1 cellular context compared by ENCODE assay signal in genomic region chr3:128195369-128195768, GRCh38.
TF ChIP-seq lines count a peak whose summit lies in the region.

No MANE protein-coding gene starts in this region.

TF ChIP-seq in SK-N-SH, 30 proteins besides CTCF, POLR2A, EP300 and RAD21:
- TF ChIP-seq REST (IDR thresholded peaks at IDR 0.05; ENCODE audit: low read depth, low read length) (no peak), RCOR1 (IDR thresholded peaks at IDR 0.05; ENCODE audit: low read length) (peak; percentile 100), SIN3A (IDR thresholded peaks at IDR 0.05; ENCODE audit: borderline replicate concordance, low read depth, low read length) (no peak), GATA2 (CRISPR knock-in tag; IDR thresholded peaks at IDR 0.05) (peak; percentile 89), FOSL2 (IDR thresholded peaks at IDR 0.05; ENCODE audit: borderline replicate concordance, low read depth) (no peak), CHD2 (IDR thresholded peaks at IDR 0.05; ENCODE audit: low read length, partially characterized antibody) (peak; percentile 83), FOXJ3 (CRISPR knock-in tag; IDR thresholded peaks at IDR 0.05) (0 out of 2 replicates have a peak, but pooled peaks have one; percentile 47), TCF12 (IDR thresholded peaks at IDR 0.05) (no peak; the same call in 1 of the 2 replicates)
- TF ChIP-seq, protein P1, sequence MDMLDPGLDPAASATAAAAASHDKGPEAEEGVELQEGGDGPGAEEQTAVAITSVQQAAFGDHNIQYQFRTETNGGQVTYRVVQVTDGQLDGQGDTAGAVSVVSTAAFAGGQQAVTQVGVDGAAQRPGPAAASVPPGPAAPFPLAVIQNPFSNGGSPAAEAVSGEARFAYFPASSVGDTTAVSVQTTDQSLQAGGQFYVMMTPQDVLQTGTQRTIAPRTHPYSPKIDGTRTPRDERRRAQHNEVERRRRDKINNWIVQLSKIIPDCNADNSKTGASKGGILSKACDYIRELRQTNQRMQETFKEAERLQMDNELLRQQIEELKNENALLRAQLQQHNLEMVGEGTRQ (IDR thresholded peaks at IDR 0.05; ENCODE audit: borderline replicate concordance, low read depth, low read length): no peak
TF ChIP-seq in SK-N-SH: peak in this region for 4.
